ENCODE assay signal across 25 cellular contexts in genomic region chr11:2586793-2587131, GRCh38.
DNase-seq lines count a peak whose midpoint lies in the region; ATAC-seq and TF ChIP-seq lines count a peak whose summit lies in the region.
"Had no signal": no experiment of that assay in that cellular context is flagged by ENCODE, and none has a peak within 500 bp of the region (broad histone marks: within the 10 kb centered on the region; RNA-seq: fewer than 3 reads in every experiment).

No MANE protein-coding gene starts in this region.

- H3K4me1 ChIP-seq in adrenal gland (replicated peaks in 1 of 2), result no peaks in the 10 kb centered on the region
- no peaks in the 10 kb centered on the region for H3K4me1 ChIP-seq in GM23338 (ENCODE audit: insufficient read depth)
- H3K4me1 ChIP-seq: A549 had no signal

- H3K4me2 ChIP-seq in GM23338, result no peak overlapping the region
- H3K4me2 ChIP-seq: A549, BLaER1, PC-9 had no signal

- H3K27me3 ChIP-seq in adrenal gland, result no peaks in the 10 kb centered on the region
- H3K27me3 ChIP-seq in GM23338 (ENCODE audit: insufficient read depth), result peaks cover 77% of the 10 kb centered on the region
- H3K27me3 ChIP-seq: BLaER1, brain microvascular endothelial cell had no signal

- H3K4me3 Mint-ChIP-seq in GM23338, result no peak overlapping the region
- H3K4me3 Mint-ChIP-seq: activated naive CD8-positive, alpha-beta T cell; endodermal cell; naive B cell; T-helper 1 cell treated with Interleukin-12 subunit alpha and Interleukin-12 subunit beta and Interleukin-4 antibody, amounts not matched to agents 30 μg/mL and 1 μg/mL, for 36 hours; type B pancreatic cell had no signal

- no peaks in the 10 kb centered on the region for H4K20me1 ChIP-seq in GM23338 (replicated peaks; ENCODE audit: insufficient read depth)
- H4K20me1 ChIP-seq: BLaER1 had no signal

- no peaks in the 10 kb centered on the region for H3K9me3 ChIP-seq in adrenal gland (replicated peaks in 1 of 3)
- H3K9me3 ChIP-seq: A549, BLaER1 had no signal

- no peak for TF ChIP-seq CTCF in adrenal gland (IDR thresholded peaks at IDR 0.05)
- TF ChIP-seq CTCF in omental fat pad (IDR thresholded peaks at IDR 0.05), result no peak
- TF ChIP-seq CTCF in GM23338 (conservative IDR thresholded peaks at IDR 0.05; ENCODE audit: low read depth in 2 of 2), result no peak

- peaks cover 72% of the 10 kb centered on the region for H3K27me3 Mint-ChIP-seq in GM23338 (ENCODE audit: insufficient read depth, low read depth, poor library complexity)
- H3K27me3 Mint-ChIP-seq: activated naive CD8-positive, alpha-beta T cell; naive B cell; type B pancreatic cell had no signal

- intact Hi-C loops in adrenal gland (cut with DNase I), result no loop called here

- H3K36me3 Mint-ChIP-seq in GM23338 (ENCODE audit: low read depth), result no peaks in the 10 kb centered on the region
- H3K36me3 Mint-ChIP-seq: activated naive CD8-positive, alpha-beta T cell; type B pancreatic cell had no signal

- H3K4me3 ChIP-seq in adrenal gland (no peak overlapping the region), GM23338 (no peak overlapping the region)
- H3K4me3 ChIP-seq: A549, BLaER1, K562, PC-9 had no signal

- H3K79me2 ChIP-seq in GM23338 (replicated peaks; ENCODE audit: insufficient read depth), result no peaks in the 10 kb centered on the region

- TF ChIP-seq POLR2A in adrenal gland (IDR thresholded peaks at IDR 0.05), result no peak

- peak; percentile 46 for DNase-seq in activated CD8-positive, alpha-beta memory T cell treated with anti-CD3 and anti-CD28 coated beads, Interleukin-2, amount 50 U/mL, for 48 hours
- DNase-seq in activated CD8-positive, alpha-beta memory T cell treated with anti-CD3 and anti-CD28 coated beads for 24 hours, result no peak
- DNase-seq in Daoy (ENCODE audit: low read depth), result peak; percentile 1
- DNase-seq in adrenal gland, result peak in 5 of 7 donors; percentile 1 to 46 (median 17)
- peak; percentile 18 for DNase-seq in omental fat pad (ENCODE audit: low spot score)
- no peak for DNase-seq in GM23338 (ENCODE audit: low spot score)
- DNase-seq: activated CD4-positive, alpha-beta T cell treated with anti-CD3 and anti-CD28 coated beads, Interleukin-2, amount 50 U/mL, for 1 hour; brain microvascular endothelial cell; COR-L47; HCEC 1CT; mesendoderm; naive B cell; NCI-H1436; NCI-H2107; NCI-H510A treated with DMSO at 0.1 percent for 48 hours; PC-9 had no signal

- no peaks in the 10 kb centered on the region for H3K9me2 ChIP-seq in GM23338 (ENCODE audit: insufficient read depth)

- no peak overlapping the region for H2AFZ ChIP-seq in GM23338
- H2AFZ ChIP-seq: PC-9 had no signal

- 65 to 100% (median 76%) methylated on average over 2 to 5 of the region's 5 CpGs for WGBS in adrenal gland, 4 donors

- no peaks in the 10 kb centered on the region for H3K4me1 Mint-ChIP-seq in GM23338
- H3K4me1 Mint-ChIP-seq: endodermal cell, naive B cell had no signal

- H3K27ac Mint-ChIP-seq in GM23338, result no peak overlapping the region
- H3K27ac Mint-ChIP-seq: activated naive CD8-positive, alpha-beta T cell; endodermal cell; T-helper 1 cell treated with Interleukin-12 subunit alpha and Interleukin-12 subunit beta and Interleukin-4 antibody, amounts not matched to agents 30 μg/mL and 1 μg/mL, for 36 hours; type B pancreatic cell had no signal

- no peaks in the 10 kb centered on the region for H3K9me3 Mint-ChIP-seq in GM23338
- H3K9me3 Mint-ChIP-seq: endodermal cell; naive B cell; T-helper 1 cell treated with Interleukin-12 subunit alpha and Interleukin-12 subunit beta and Interleukin-4 antibody, amounts not matched to agents 30 μg/mL and 1 μg/mL, for 36 hours; type B pancreatic cell had no signal

- no peaks in the 10 kb centered on the region for H3F3A ChIP-seq in GM23338 (replicated peaks; ENCODE audit: low read depth)

- H3K27ac ChIP-seq in adrenal gland, result peak overlapping the region in 1 of 5 donors; percentile 58
- H3K27ac ChIP-seq in GM23338 (ENCODE audit: low read depth), result no peak overlapping the region
- H3K27ac ChIP-seq: A549, BLaER1, brain microvascular endothelial cell, PC-9 had no signal

- no peak for ATAC-seq in omental fat pad (ENCODE audit: low FRiP score)
- no peak for ATAC-seq in HG02798 (IDR thresholded peaks at IDR 0.05; ENCODE audit: poor library complexity, unreplicated experiment)
- no peak for ATAC-seq in HG02884 (IDR thresholded peaks at IDR 0.05; ENCODE audit: unreplicated experiment)
- ATAC-seq in GM23338, result no peak
- ATAC-seq: A549, K562 had no signal

- peaks cover 0 to 76% of the 10 kb centered on the region in 2 donors for H3K36me3 ChIP-seq in adrenal gland (replicated peaks in 1 of 2)
- H3K36me3 ChIP-seq in GM23338 (ENCODE audit: insufficient read depth), result no peaks in the 10 kb centered on the region
- H3K36me3 ChIP-seq: BLaER1, brain microvascular endothelial cell had no signal

TF ChIP-seq in GM23338, 12 proteins besides CTCF, POLR2A, EP300 and RAD21 (continues in another document):
- TF ChIP-seq CREB1 (CRISPR knock-in tag; IDR thresholded peaks at IDR 0.05; ENCODE audit: low read depth) (no peak), STAT1 (IDR thresholded peaks at IDR 0.05; ENCODE audit: unreplicated experiment) (no peak), NANOG (IDR thresholded peaks at IDR 0.05; ENCODE audit: borderline replicate concordance) (no peak), JUNB (IDR thresholded peaks at IDR 0.05; ENCODE audit: unreplicated experiment) (no peak), REST (IDR thresholded peaks at IDR 0.05; ENCODE audit: unreplicated experiment) (no peak)

Comparison
In these comparisons a context has a peak if more than half of its experiments do, and no peak if none do; other contexts are left out.
1. DNase-seq: peak in activated CD8-positive, alpha-beta memory T cell treated with anti-CD3 and anti-CD28 coated beads, Interleukin-2, amount 50 U/mL, for 48 hours (single experiment), Daoy (single experiment), adrenal gland (5 of 7) and omental fat pad (single experiment); none in activated CD8-positive, alpha-beta memory T cell treated with anti-CD3 and anti-CD28 coated beads for 24 hours (single experiment) and GM23338 (single experiment).